Comparison of ENCODE assay signal across 22 cellular contexts in the genomic region with DNA sequence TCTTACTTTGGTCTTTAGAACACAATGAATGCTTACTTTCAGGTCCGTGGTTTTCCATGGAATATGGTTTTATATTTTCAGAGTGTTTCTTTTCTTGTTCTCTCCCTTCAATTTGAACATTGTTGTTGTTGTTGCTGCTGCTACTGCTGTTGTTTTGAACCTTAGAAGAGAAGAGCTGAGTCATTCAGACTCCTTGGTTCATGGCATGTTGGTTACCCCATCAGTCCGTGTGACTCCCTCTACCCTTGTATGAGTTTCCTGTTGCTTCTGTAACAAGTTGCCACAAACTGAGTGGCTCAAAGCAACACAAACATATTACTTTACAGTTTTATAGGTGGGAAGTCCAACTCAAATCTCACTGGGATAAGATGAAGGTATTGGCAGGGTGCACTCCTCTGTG.
"Had no signal": no experiment of that assay in that cellular context is flagged by ENCODE, and none has a peak within 500 bp of the region (broad histone marks: within the 10 kb centered on the region; RNA-seq: fewer than 3 reads in every experiment).

No MANE protein-coding gene starts in this region.

- ATAC-seq: activated CD4-positive, CD25-positive, alpha-beta regulatory T cell treated with anti-CD3 and anti-CD28 coated beads, Interleukin-2, amount 50 U/mL, for 24 hours; activated CD8-positive, alpha-beta T cell treated with anti-CD3 and anti-CD28 coated beads for 36 hours had no signal

- H3K9me3 Mint-ChIP-seq: activated CD8-positive, alpha-beta T cell treated with anti-CD3 and anti-CD28 coated beads for 36 hours; activated naive CD4-positive, alpha-beta T cell treated with anti-CD3 and anti-CD28 coated beads, Interleukin-2, amount 50 U/mL, for 24 hours; T-helper 1 cell treated with Interleukin-12 subunit alpha and Interleukin-12 subunit beta and Interleukin-4 antibody, amounts not matched to agents 30 μg/mL and 1 μg/mL, for 36 hours had no signal

- H3K27me3 ChIP-seq: ascending aorta, MG63, Peyer's patch had no signal

- H3K36me3 Mint-ChIP-seq: activated naive CD4-positive, alpha-beta T cell treated with anti-CD3 and anti-CD28 coated beads, Interleukin-2, amount 50 U/mL, for 24 hours; brain had no signal

- H3K27me3 Mint-ChIP-seq: activated CD8-positive, alpha-beta T cell treated with anti-CD3 and anti-CD28 coated beads for 36 hours had no signal

- H3K27ac ChIP-seq: ascending aorta, KMS-11, RWPE1, SJSA1 had no signal

- H3K36me3 ChIP-seq: ascending aorta, MG63, Peyer's patch, SJSA1 had no signal

- H3K4me3 ChIP-seq: ascending aorta, MG63, Peyer's patch, SJSA1 had no signal

- H3K27ac Mint-ChIP-seq: activated CD8-positive, alpha-beta T cell treated with anti-CD3 and anti-CD28 coated beads for 36 hours; activated naive CD4-positive, alpha-beta T cell treated with anti-CD3 and anti-CD28 coated beads, Interleukin-2, amount 50 U/mL, for 24 hours; brain; T-helper 1 cell treated with Interleukin-12 subunit alpha and Interleukin-12 subunit beta and Interleukin-4 antibody, amounts not matched to agents 30 μg/mL and 1 μg/mL, for 36 hours had no signal

- H3K9me3 ChIP-seq: ascending aorta, MG63, Peyer's patch, SJSA1 had no signal

- H3K4me1 Mint-ChIP-seq: activated naive CD4-positive, alpha-beta T cell treated with anti-CD3 and anti-CD28 coated beads, Interleukin-2, amount 50 U/mL, for 24 hours had no signal

- H3K4me3 Mint-ChIP-seq: activated CD8-positive, alpha-beta T cell treated with anti-CD3 and anti-CD28 coated beads for 36 hours; activated naive CD4-positive, alpha-beta T cell treated with anti-CD3 and anti-CD28 coated beads, Interleukin-2, amount 50 U/mL, for 24 hours; brain; T-helper 1 cell treated with Interleukin-12 subunit alpha and Interleukin-12 subunit beta and Interleukin-4 antibody, amounts not matched to agents 30 μg/mL and 1 μg/mL, for 36 hours had no signal

- H3K4me1 ChIP-seq: ascending aorta, Peyer's patch had no signal

- DNase-seq: activated CD4-positive, alpha-beta T cell treated with anti-CD3 and anti-CD28 coated beads for 4 hours; activated CD8-positive, alpha-beta memory T cell treated with anti-CD3 and anti-CD28 coated beads, Interleukin-2, amount 50 U/mL, for 4 hours; activated CD8-positive, alpha-beta T cell treated with anti-CD3 and anti-CD28 coated beads for 36 hours; activated effector memory CD4-positive, alpha-beta T cell treated with Interleukin-2 at 50 U/mL for 16 hours; activated naive CD4-positive, alpha-beta T cell; amniotic stem cell; MG63; NCI-H146; NCI-H187 treated with DMSO at 0.1 percent for 48 hours; NCI-H2081 treated with DMSO at 0.1 percent for 48 hours; NCI-H345; NCI-H524; Peyer's patch; SHP77 had no signal
